Comparison of ENCODE assay signal across 25 cellular contexts in the genomic region with DNA sequence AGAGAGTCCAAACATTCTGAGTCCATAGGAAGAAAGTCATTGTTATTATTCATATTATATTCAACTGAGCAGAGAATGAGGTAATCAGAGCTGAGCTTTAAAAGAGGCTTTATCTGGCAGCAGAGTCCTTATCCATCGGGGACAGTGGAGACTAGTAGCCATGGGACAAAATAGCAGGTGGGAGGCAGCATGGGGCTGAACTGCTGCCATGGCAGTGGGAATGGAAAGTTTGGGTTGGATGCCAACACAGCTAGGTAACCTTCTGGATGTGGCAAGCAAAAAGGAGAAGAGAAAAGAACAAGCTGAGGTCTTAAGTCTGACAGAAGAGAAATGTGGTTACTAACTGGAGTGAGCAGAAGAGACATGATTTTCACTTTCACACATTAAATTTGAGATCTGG.
"Had no signal": no experiment of that assay in that cellular context is flagged by ENCODE, and none has a peak within 500 bp of the region (broad histone marks: within the 10 kb centered on the region; RNA-seq: fewer than 3 reads in every experiment).

No MANE protein-coding gene starts in this region.

- H3K9ac ChIP-seq: parathyroid adenoma had no signal

- H3K36me3 ChIP-seq: colonic mucosa, heart left ventricle, left lung, lower lobe of right lung, spleen, stomach, thoracic aorta, transverse colon had no signal

- H3K9me3 ChIP-seq: colonic mucosa, heart left ventricle, left lung, lower lobe of right lung, psoas muscle, spleen, stomach, thoracic aorta, transverse colon had no signal

- H3K4me3 ChIP-seq: colonic mucosa, heart left ventricle, left lung, lower lobe of right lung, psoas muscle, spleen, stomach, thoracic aorta, transverse colon had no signal

- H3K4me1 ChIP-seq: colonic mucosa, left lung, parathyroid adenoma had no signal

- H3K27me3 ChIP-seq: colonic mucosa, heart left ventricle, left lung, stomach, transverse colon had no signal

- H3K27ac ChIP-seq: colonic mucosa, left lung, lower lobe of right lung, parathyroid adenoma, psoas muscle, spleen, stomach, thoracic aorta, transverse colon had no signal

- H3K9me3 Mint-ChIP-seq: naive B cell; nephron; stimulated activated naive B cell treated with anti-CD40 and anti-IgM and Interleukin-4, amounts not matched to agents 10 μg/mL and 1 μg/mL and 100 μg/mL, for 72 hours had no signal

- H3K4me3 Mint-ChIP-seq: naive B cell; nephron; stimulated activated naive B cell treated with anti-CD40 and anti-IgM and Interleukin-4, amounts not matched to agents 10 μg/mL and 1 μg/mL and 100 μg/mL, for 72 hours had no signal

- ATAC-seq: left lung, lower lobe of right lung, psoas muscle, sciatic nerve had no signal

- H3K27ac Mint-ChIP-seq: naive B cell; nephron; stimulated activated naive B cell treated with anti-CD40 and anti-IgM and Interleukin-4, amounts not matched to agents 10 μg/mL and 1 μg/mL and 100 μg/mL, for 72 hours had no signal

- H3K4me1 Mint-ChIP-seq: naive B cell had no signal

- DNase-seq: colonic mucosa; effector CD8-positive, alpha-beta T cell; foreskin melanocyte; heart left ventricle; hippocampal formation; islet precursor cell; left lung; lower lobe of right lung; mesenchymal stem cell; midbrain; naive B cell; occipital lobe; psoas muscle; retina; spleen; stimulated activated CD4-positive, alpha-beta T cell treated with anti-CD3 and anti-CD28 coated beads, Interleukin-15, amount 100 ng/mL, for 24 hours; stimulated activated CD4-positive, alpha-beta T cell treated with anti-CD3 and anti-CD28 coated beads, Interleukin-1b, Interleukin-23, amount 100 ng/mL, for 48 hours; stimulated activated CD4-positive, alpha-beta T cell treated with anti-CD3 and anti-CD28 coated beads, Interleukin-4, amount 100 ng/mL, for 24 hours; stimulated activated naive B cell treated with anti-CD40 and anti-IgM and Interleukin-4, amounts not matched to agents 10 μg/mL and 1 μg/mL and 100 μg/mL, for 72 hours; stomach; transverse colon had no signal

- H3K36me3 Mint-ChIP-seq: naive B cell; stimulated activated naive B cell treated with anti-CD40 and anti-IgM and Interleukin-4, amounts not matched to agents 10 μg/mL and 1 μg/mL and 100 μg/mL, for 72 hours had no signal

- H2AFZ ChIP-seq: parathyroid adenoma had no signal

- H3K79me2 ChIP-seq: parathyroid adenoma had no signal
